In genomic region chr1:172638249-172638648, GRCh38 we compare ENCODE assay signal across 16 cellular contexts. TPM values are rescaled to one million over a fixed set of nuclear protein-coding genes. Genes with fewer than 3 reads are reported as not detected.
DNase-seq lines count a peak whose midpoint lies in the region; ATAC-seq and TF ChIP-seq lines count a peak whose summit lies in the region.
"Had no signal": no experiment of that assay in that cellular context is flagged by ENCODE, and none has a peak within 500 bp of the region (broad histone marks: within the 10 kb centered on the region; RNA-seq: fewer than 3 reads in every experiment).

No MANE protein-coding gene starts in this region.

- no peak for TF ChIP-seq CTCF in HCT116 (IDR thresholded peaks at IDR 0.05 in 2 of 3, conservative IDR thresholded peaks at IDR 0.05 in 1 of 3; ENCODE audit: borderline replicate concordance in 1 of 3, insufficient read depth in 1 of 3, low read depth in 2 of 3, low read length in 2 of 3)

- H4K20me1 ChIP-seq in HCT116 (ENCODE audit: insufficient read depth), result no peaks in the 10 kb centered on the region

- POLR2A ChIA-PET in HCT116 (lab: Charles Lee), result no interaction called here

- H3K27me3 ChIP-seq in CD4-positive, CD25-positive, alpha-beta regulatory T cell (ENCODE audit: control insufficient read depth, insufficient read depth, low read length), result no peaks in the 10 kb centered on the region
- no peaks in the 10 kb centered on the region for H3K27me3 ChIP-seq in HCT116 (ENCODE audit: insufficient read depth, low read length)

- no peak for TF ChIP-seq POLR2A in HCT116 (IDR thresholded peaks at IDR 0.05; ENCODE audit: borderline replicate concordance, extremely low read depth, insufficient read depth, insufficient read length)

- BruUV-seq in HCT116 (replicated peaks; lab: Mats Ljungman, UMichigan), result no TSS peak

- no peak for TF ChIP-seq RAD21 in HCT116 (IDR thresholded peaks at IDR 0.05; ENCODE audit: low read depth)

- CTCF ChIA-PET in HCT116 (lab: Charles Lee), result no interaction called here

- peak overlapping the region; percentile 33; the same call in 1 of the 2 replicates for H3K9ac ChIP-seq in HCT116 (ENCODE audit: low read length)

- no peaks in the 10 kb centered on the region for H3K79me2 ChIP-seq in HCT116 (ENCODE audit: insufficient read depth, low read length)

- WGBS in mesodermal cell (ENCODE audit: insufficient coverage in 2 of 2), 2 experiments, result no CpG with 5 or more reads among the region's 2 CpGs

- H3K4me2 ChIP-seq in HCT116 (ENCODE audit: low read length), result peak overlapping the region; percentile 59

- peaks cover 4% of the 10 kb centered on the region for H3K27me3 Mint-ChIP-seq in CD4-positive, CD25-positive, alpha-beta regulatory T cell
- H3K27me3 Mint-ChIP-seq in activated naive CD8-positive, alpha-beta T cell, result no peaks in the 10 kb centered on the region
- H3K27me3 Mint-ChIP-seq: naive B cell had no signal

- no peaks in the 10 kb centered on the region for H3K9me2 ChIP-seq in HCT116 (ENCODE audit: insufficient read depth)

- RAD21 ChIA-PET in HCT116 (lab: Charles Lee; ENCODE audit: low non-redundant PET in 1 of 2, low total read pairs in 2 of 2, uncharacterized antibody in 2 of 2, unreplicated experiment in 2 of 2), result no interaction called here

- H3K36me3 ChIP-seq in CD4-positive, CD25-positive, alpha-beta regulatory T cell (ENCODE audit: control insufficient read depth, insufficient read depth, low read length), result no peaks in the 10 kb centered on the region
- H3K36me3 ChIP-seq in HCT116 (ENCODE audit: control insufficient read depth in 1 of 2, insufficient read depth in 2 of 2, low read length in 2 of 2) (no peaks in the 10 kb centered on the region), mesodermal cell (ENCODE audit: control insufficient read depth, insufficient read depth, low read length) (no peaks in the 10 kb centered on the region)

- no peak for DNase-seq in CD4-positive, CD25-positive, alpha-beta regulatory T cell
- DNase-seq in HCT116 (ENCODE audit: low read depth, low spot score), result no peak
- no peak for DNase-seq in MV-4-11 (lab: John Stamatoyannopoulos, UW)
- no peak for DNase-seq in mesenteric fat pad (ENCODE audit: low spot score)
- DNase-seq in central memory CD4-positive, alpha-beta T cell, result no peak
- DNase-seq in germinal center (ENCODE audit: low spot score), result no peak
- DNase-seq: endodermal cell, Karpas-422, naive B cell, NCI-H1930, NCI-H82 had no signal

- H2AFZ ChIP-seq in HCT116 (ENCODE audit: low read depth, low read length, poor library complexity, severe bottlenecking), result peak overlapping the region; percentile 73

- no peaks in the 10 kb centered on the region for H3K36me3 Mint-ChIP-seq in CD4-positive, CD25-positive, alpha-beta regulatory T cell
- peaks cover 6% of the 10 kb centered on the region for H3K36me3 Mint-ChIP-seq in activated naive CD8-positive, alpha-beta T cell
- H3K36me3 Mint-ChIP-seq: brain, CD14-positive monocyte, naive B cell had no signal

- H3K27ac ChIP-seq in CD4-positive, CD25-positive, alpha-beta regulatory T cell (ENCODE audit: insufficient read depth, low read length, poor library complexity, severe bottlenecking), result no peak overlapping the region
- no peak overlapping the region; the same call in 1 of the 2 replicates for H3K27ac ChIP-seq in HCT116 (ENCODE audit: low read depth, low read length)
- peak overlapping the region; percentile 2 for H3K27ac ChIP-seq in mesodermal cell (ENCODE audit: low read depth, low read length, severe bottlenecking)

- peaks cover 43% of the 10 kb centered on the region for H3K4me1 ChIP-seq in CD4-positive, CD25-positive, alpha-beta regulatory T cell (ENCODE audit: control insufficient read depth, insufficient read depth, low read length, poor library complexity, severe bottlenecking)
- H3K4me1 ChIP-seq in HCT116 (ENCODE audit: control insufficient read depth in 1 of 2, insufficient read depth in 2 of 2, low read length in 2 of 2) (peaks cover 9 to 37% of the 10 kb centered on the region in 2 experiments), mesodermal cell (ENCODE audit: control insufficient read depth, insufficient read depth, low read length, poor library complexity, severe bottlenecking) (peaks cover 25% of the 10 kb centered on the region)

- no peaks in the 10 kb centered on the region for H3K9me3 Mint-ChIP-seq in CD4-positive, CD25-positive, alpha-beta regulatory T cell
- H3K9me3 Mint-ChIP-seq in activated naive CD8-positive, alpha-beta T cell (ENCODE audit: low read depth), result peaks cover 7% of the 10 kb centered on the region

- H3K4me3 ChIP-seq in CD4-positive, CD25-positive, alpha-beta regulatory T cell (ENCODE audit: low read depth, low read length), result peak overlapping the region; percentile 51
- H3K4me3 ChIP-seq in HCT116 (replicated peaks in 1 of 2; ENCODE audit: low read depth in 1 of 2, low read length in 2 of 2) (no peak overlapping the region), mesodermal cell (ENCODE audit: extremely low read depth, insufficient read depth, low read length, poor library complexity, severe bottlenecking) (no peak overlapping the region)

- peak overlapping the region in 3 of 4 donors; percentile 70 to 79 (median 70) for H3K4me3 Mint-ChIP-seq in CD4-positive, CD25-positive, alpha-beta regulatory T cell
- peak overlapping the region; percentile 71 for H3K4me3 Mint-ChIP-seq in activated naive CD8-positive, alpha-beta T cell
- H3K4me3 Mint-ChIP-seq: brain, CD14-positive monocyte, endodermal cell, naive B cell had no signal

- peak overlapping the region; percentile 80 to 94 (median 85) for H3K27ac Mint-ChIP-seq in CD4-positive, CD25-positive, alpha-beta regulatory T cell
- peak overlapping the region; percentile 100 for H3K27ac Mint-ChIP-seq in activated naive CD8-positive, alpha-beta T cell
- H3K27ac Mint-ChIP-seq: brain, CD14-positive monocyte, endodermal cell had no signal

- H3K4me1 Mint-ChIP-seq in CD4-positive, CD25-positive, alpha-beta regulatory T cell, result peaks cover 13 to 65% (median 47%) of the 10 kb centered on the region in 4 donors
- peaks cover 69% of the 10 kb centered on the region for H3K4me1 Mint-ChIP-seq in activated naive CD8-positive, alpha-beta T cell (ENCODE audit: low read depth)
- H3K4me1 Mint-ChIP-seq: brain had no signal

- ATAC-seq in CD4-positive, CD25-positive, alpha-beta regulatory T cell (ENCODE audit: low read depth in 2 of 2), result no peak
- ATAC-seq in HCT116, result peak; percentile 6; the same call in 1 of the 2 replicates
- ATAC-seq: Right ventricle myocardium inferior had no signal

- no peaks in the 10 kb centered on the region for H3K9me3 ChIP-seq in CD4-positive, CD25-positive, alpha-beta regulatory T cell (ENCODE audit: control insufficient read depth in 2 of 2, low read length in 2 of 2)
- H3K9me3 ChIP-seq in HCT116 (ENCODE audit: control insufficient read depth in 1 of 2, insufficient read depth in 1 of 2, low read depth in 1 of 2, low read length in 2 of 2), result no peaks in the 10 kb centered on the region
- H3K9me3 ChIP-seq in mesodermal cell (ENCODE audit: control insufficient read depth, low read length), result peaks cover 13% of the 10 kb centered on the region

- intact Hi-C loops in HCT116 (cut with micrococcal nuclease), result no loop called here

TF ChIP-seq in HCT116, 20 proteins besides CTCF, POLR2A, EP300 and RAD21:
- TF ChIP-seq EZH2phosphoT487 (IDR thresholded peaks at IDR 0.05; ENCODE audit: borderline replicate concordance) (no peak), CEBPB (IDR thresholded peaks at IDR 0.05; ENCODE audit: low read depth) (no peak), POLR2AphosphoS5 (IDR thresholded peaks at IDR 0.05; ENCODE audit: low read depth, low read length) (no peak), TCF7L2 (IDR thresholded peaks at IDR 0.05; ENCODE audit: borderline replicate concordance, extremely low read depth, insufficient read depth, insufficient read length) (no peak), ZNF274 (IDR thresholded peaks at IDR 0.05; ENCODE audit: low read depth, low read length) (no peak), EZH2 (IDR thresholded peaks at IDR 0.05) (no peak), SIN3A (IDR thresholded peaks at IDR 0.05; ENCODE audit: low read depth) (no peak), YY1 (IDR thresholded peaks at IDR 0.05; ENCODE audit: extremely low read depth, insufficient replicate concordance, low read depth, low read length) (no peak), JUND (IDR thresholded peaks at IDR 0.05) (no peak), ELF1 (IDR thresholded peaks at IDR 0.05; ENCODE audit: borderline replicate concordance, low read depth) (no peak), SRF (IDR thresholded peaks at IDR 0.05; ENCODE audit: low read depth) (no peak)
- TF ChIP-seq, protein P1, sequence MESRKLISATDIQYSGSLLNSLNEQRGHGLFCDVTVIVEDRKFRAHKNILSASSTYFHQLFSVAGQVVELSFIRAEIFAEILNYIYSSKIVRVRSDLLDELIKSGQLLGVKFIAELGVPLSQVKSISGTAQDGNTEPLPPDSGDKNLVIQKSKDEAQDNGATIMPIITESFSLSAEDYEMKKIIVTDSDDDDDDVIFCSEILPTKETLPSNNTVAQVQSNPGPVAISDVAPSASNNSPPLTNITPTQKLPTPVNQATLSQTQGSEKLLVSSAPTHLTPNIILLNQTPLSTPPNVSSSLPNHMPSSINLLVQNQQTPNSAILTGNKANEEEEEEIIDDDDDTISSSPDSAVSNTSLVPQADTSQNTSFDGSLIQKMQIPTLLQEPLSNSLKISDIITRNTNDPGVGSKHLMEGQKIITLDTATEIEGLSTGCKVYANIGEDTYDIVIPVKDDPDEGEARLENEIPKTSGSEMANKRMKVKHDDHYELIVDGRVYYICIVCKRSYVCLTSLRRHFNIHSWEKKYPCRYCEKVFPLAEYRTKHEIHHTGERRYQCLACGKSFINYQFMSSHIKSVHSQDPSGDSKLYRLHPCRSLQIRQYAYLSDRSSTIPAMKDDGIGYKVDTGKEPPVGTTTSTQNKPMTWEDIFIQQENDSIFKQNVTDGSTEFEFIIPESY (IDR thresholded peaks at IDR 0.05; ENCODE audit: extremely low read depth, insufficient replicate concordance, low read length), result no peak

RNA-seq across cellular contexts. Expression of gene FASLG, which starts 20.7 kb away (rescaled TPM):
- total RNA-seq in CD4-positive, CD25-positive, alpha-beta regulatory T cell, result 0.81 TPM
- under 1 TPM in 1 of 4 donors, not detected in 3; 0.45 TPM for polyA plus RNA-seq in CD4-positive, CD25-positive, alpha-beta regulatory T cell
- total RNA-seq in HCT116 (2021; ENCODE audit: unreplicated experiment), result not detected
- polyA plus RNA-seq in HCT116 (2012), result not detected in 2 replicates
- not detected for polyA plus RNA-seq in mesodermal cell (2013, experiment 1 of 2)
- polyA plus RNA-seq in mesodermal cell (2013, experiment 2 of 2), result not detected
- total RNA-seq in mesenteric fat pad, result not detected
- total RNA-seq: endodermal cell had no signal
- polyA plus RNA-seq: CD14-positive monocyte had no signal
